2 cellular contexts compared by ENCODE assay signal in genomic region chr14:103522028-103522581, GRCh38.
TF ChIP-seq lines count a peak whose summit lies in the region.

No MANE protein-coding gene starts in this region.

TF ChIP-seq in endothelial cell of umbilical vein, 7 proteins besides CTCF, POLR2A, EP300 and RAD21 (continued from another document):
- TF ChIP-seq POLR2AphosphoS5 (IDR thresholded peaks at IDR 0.05; ENCODE audit: insufficient read depth, low read depth, low read length): no peak

TF ChIP-seq in HEK293T, 16 proteins besides CTCF, POLR2A, EP300 and RAD21 (continued from another document):
- TF ChIP-seq ELF4 (IDR thresholded peaks at IDR 0.05): no peak
